Comparison of ENCODE assay signal across 1 cellular context in genomic region chr10:78510566-78511323, GRCh38.
TF ChIP-seq lines count a peak whose summit lies in the region.

No MANE protein-coding gene starts in this region.

TF ChIP-seq in WTC11, 78 proteins besides CTCF, POLR2A, EP300 and RAD21 (continued from another document):
- TF ChIP-seq MAX (CRISPR knock-in tag; IDR thresholded peaks at IDR 0.05) (no peak), ZNF232 (CRISPR knock-in tag; IDR thresholded peaks at IDR 0.05) (no peak), CREB1 (CRISPR knock-in tag; IDR thresholded peaks at IDR 0.05) (no peak), PRRX2 (CRISPR knock-in tag; IDR thresholded peaks at IDR 0.05) (no peak), IRF1 (CRISPR knock-in tag; IDR thresholded peaks at IDR 0.05) (no peak), GABPB1 (CRISPR knock-in tag; IDR thresholded peaks at IDR 0.05) (no peak), NFATC4 (CRISPR knock-in tag; IDR thresholded peaks at IDR 0.05) (no peak), E2F4 (CRISPR knock-in tag; IDR thresholded peaks at IDR 0.05; ENCODE audit: borderline replicate concordance, low read depth) (no peak), ZNF317 (CRISPR knock-in tag; IDR thresholded peaks at IDR 0.05; ENCODE audit: borderline replicate concordance, low read depth) (no peak)
- TF ChIP-seq, protein P1, sequence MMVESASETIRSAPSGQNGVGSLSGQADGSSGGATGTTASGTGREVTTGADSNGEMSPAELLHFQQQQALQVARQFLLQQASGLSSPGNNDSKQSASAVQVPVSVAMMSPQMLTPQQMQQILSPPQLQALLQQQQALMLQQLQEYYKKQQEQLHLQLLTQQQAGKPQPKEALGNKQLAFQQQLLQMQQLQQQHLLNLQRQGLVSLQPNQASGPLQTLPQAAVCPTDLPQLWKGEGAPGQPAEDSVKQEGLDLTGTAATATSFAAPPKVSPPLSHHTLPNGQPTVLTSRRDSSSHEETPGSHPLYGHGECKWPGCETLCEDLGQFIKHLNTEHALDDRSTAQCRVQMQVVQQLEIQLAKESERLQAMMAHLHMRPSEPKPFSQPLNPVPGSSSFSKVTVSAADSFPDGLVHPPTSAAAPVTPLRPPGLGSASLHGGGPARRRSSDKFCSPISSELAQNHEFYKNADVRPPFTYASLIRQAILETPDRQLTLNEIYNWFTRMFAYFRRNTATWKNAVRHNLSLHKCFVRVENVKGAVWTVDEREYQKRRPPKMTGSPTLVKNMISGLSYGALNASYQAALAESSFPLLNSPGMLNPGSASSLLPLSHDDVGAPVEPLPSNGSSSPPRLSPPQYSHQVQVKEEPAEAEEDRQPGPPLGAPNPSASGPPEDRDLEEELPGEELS (CRISPR knock-in tag; IDR thresholded peaks at IDR 0.05), result no peak
TF ChIP-seq in WTC11: peak in this region for 0.
